Comparison of ENCODE assay signal across 8 cellular contexts in genomic region chr14:75126679-75127473, GRCh38. TPM values are rescaled to one million over a fixed set of nuclear protein-coding genes. Genes with fewer than 3 reads are reported as not detected.
DNase-seq lines count a peak whose midpoint lies in the region; ATAC-seq and TF ChIP-seq lines count a peak whose summit lies in the region.

Gene NEK9 (minus strand): TSS chr14:75127048. CDS start chr14:75126921, 127 bp downstream.

- H3K4me1 ChIP-seq in esophagus (ENCODE audit: control insufficient read depth in 2 of 2, insufficient read depth in 2 of 2, low read length in 1 of 2) (peaks cover 0 to 3% of the 10 kb centered on the region in 2 donors), muscle layer of duodenum (ENCODE audit: control insufficient read depth in 1 of 2, insufficient read depth in 2 of 2, low read length in 2 of 2) (peaks cover 8 to 29% of the 10 kb centered on the region in 2 donors)

- 0% methylated on average over 66 to 76 of the region's 76 CpGs for WGBS in esophagus, 2 donors

- peak within 1 kb of the TSS; percentile 98 to 99 for H3K27ac ChIP-seq in esophagus (ENCODE audit: low read depth in 2 of 2, low read length in 1 of 2)
- H3K27ac ChIP-seq in muscle layer of duodenum (ENCODE audit: low read length): peak within 1 kb of the TSS; percentile 97

- peaks cover 46% of the 10 kb centered on the region for H3K4me1 Mint-ChIP-seq in activated T-cell treated with anti-CD3 and anti-CD28 coated beads, Interleukin-2, amount 50 U/mL, for 24 hours (ENCODE audit: low read depth)

- no peaks in the 10 kb centered on the region for H3K9me3 Mint-ChIP-seq in activated T-cell treated with anti-CD3 and anti-CD28 coated beads, Interleukin-2, amount 50 U/mL, for 24 hours

- H3K9me3 ChIP-seq in esophagus (ENCODE audit: control insufficient read depth in 2 of 2, insufficient read depth in 1 of 2, low read depth in 1 of 2, low read length in 1 of 2): peaks cover 0 to 2% of the 10 kb centered on the region in 2 donors
- no peaks in the 10 kb centered on the region for H3K9me3 ChIP-seq in muscle layer of duodenum (ENCODE audit: control insufficient read depth in 1 of 2, low read length in 2 of 2)

- peak within 1 kb of the TSS; percentile 95 for H3K4me3 ChIP-seq in Jurkat, Clone E6-1 (ENCODE audit: low read length)
- peak within 1 kb of the TSS; percentile 89 to 98 for H3K4me3 ChIP-seq in esophagus (ENCODE audit: low read depth in 1 of 2, low read length in 2 of 2)
- H3K4me3 ChIP-seq in muscle layer of duodenum (ENCODE audit: low read depth in 1 of 2, low read length in 2 of 2): peak within 1 kb of the TSS; percentile 75 to 89

- no peaks in the 10 kb centered on the region for H3K27me3 Mint-ChIP-seq in activated T-cell treated with anti-CD3 and anti-CD28 coated beads, Interleukin-2, amount 50 U/mL, for 24 hours

- H3K36me3 Mint-ChIP-seq in activated T-cell treated with anti-CD3 and anti-CD28 coated beads, Interleukin-2, amount 50 U/mL, for 24 hours (ENCODE audit: low read depth): peaks cover 47% of the 10 kb centered on the region

- no peaks in the 10 kb centered on the region for H3K27me3 ChIP-seq in esophagus (ENCODE audit: control insufficient read depth in 1 of 2, insufficient read depth in 2 of 2, low read length in 2 of 2)
- no peaks in the 10 kb centered on the region for H3K27me3 ChIP-seq in muscle layer of duodenum (ENCODE audit: low read depth, low read length)

- H3K36me3 ChIP-seq in esophagus (ENCODE audit: control insufficient read depth in 2 of 2, insufficient read depth in 2 of 2, low read length in 1 of 2) (no peaks in the 10 kb centered on the region), muscle layer of duodenum (ENCODE audit: control insufficient read depth in 1 of 2, insufficient read depth in 2 of 2, low read length in 2 of 2) (peaks cover 5 to 6% of the 10 kb centered on the region in 2 donors)

- peak; percentile 88 for ATAC-seq in GM21529 (IDR thresholded peaks at IDR 0.05; ENCODE audit: unreplicated experiment)

- H3K27ac Mint-ChIP-seq in activated T-cell treated with anti-CD3 and anti-CD28 coated beads, Interleukin-2, amount 50 U/mL, for 24 hours: peak within 1 kb of the TSS; percentile 99

- peak; percentile 51 for DNase-seq in DMS 273 treated with DMSO at 0.1 percent for 48 hours (lab: John Stamatoyannopoulos, UW)
- DNase-seq in Jurkat, Clone E6-1 (ENCODE audit: low read depth, low spot score): peak; percentile 78
- peak; percentile 93 for DNase-seq in activated T-cell treated with anti-CD3 and anti-CD28 coated beads, Interleukin-2, amount 50 U/mL, for 24 hours
- peak; percentile 80 to 81 for DNase-seq in stimulated activated CD8-positive, alpha-beta memory T cell treated with anti-CD3 and anti-CD28 coated beads, Interleukin-7, amount 100 ng/mL, for 4 hours (ENCODE audit: low read depth in 2 of 2)

- peak within 1 kb of the TSS; percentile 99 for H3K4me3 Mint-ChIP-seq in activated T-cell treated with anti-CD3 and anti-CD28 coated beads, Interleukin-2, amount 50 U/mL, for 24 hours

TF ChIP-seq in PFSK-1, 5 proteins besides CTCF, POLR2A, EP300 and RAD21:
- TF ChIP-seq SIN3A (IDR thresholded peaks at IDR 0.05; ENCODE audit: borderline replicate concordance, insufficient read depth, low read length) (no peak), REST (IDR thresholded peaks at IDR 0.05; ENCODE audit: insufficient read depth in 1 of 2, low read depth in 2 of 2, low read length in 2 of 2) (0 out of 4 replicates have a peak, but pooled peaks of 1 of the 2 experiments have one; percentile 34), TAF1 (IDR thresholded peaks at IDR 0.05; ENCODE audit: borderline replicate concordance, insufficient read depth, low read length) (peak; percentile 93), FOXP2 (optimal IDR thresholded peaks at IDR 0.05; ENCODE audit: borderline replicate concordance, extremely low read depth, extremely low read length, insufficient read depth) (peak; percentile 70), POLR2AphosphoS5 (IDR thresholded peaks at IDR 0.05; ENCODE audit: low read depth, low read length) (peak; percentile 76; the same call in 1 of the 2 replicates)

RNA-seq across cellular contexts. Expression of gene NEK9, which starts in this region (rescaled TPM):
- 46.6 TPM for polyA plus RNA-seq in Jurkat, Clone E6-1 (2012; ENCODE audit: insufficient read depth, insufficient read length)
- polyA plus RNA-seq in PFSK-1 (2012; ENCODE audit: insufficient read length, low read depth): 35.4 TPM
- 10 to 100 TPM; 18.6 to 27.8 TPM for polyA plus RNA-seq in esophagus

Comparison
In these comparisons a context has a peak if more than half of its experiments do, and no peak if none do; other contexts are left out.
1. Peak in every context shown above with its lines: DNase-seq, ATAC-seq, H3K4me3 ChIP-seq and H3K27ac ChIP-seq.